In the genomic region with DNA sequence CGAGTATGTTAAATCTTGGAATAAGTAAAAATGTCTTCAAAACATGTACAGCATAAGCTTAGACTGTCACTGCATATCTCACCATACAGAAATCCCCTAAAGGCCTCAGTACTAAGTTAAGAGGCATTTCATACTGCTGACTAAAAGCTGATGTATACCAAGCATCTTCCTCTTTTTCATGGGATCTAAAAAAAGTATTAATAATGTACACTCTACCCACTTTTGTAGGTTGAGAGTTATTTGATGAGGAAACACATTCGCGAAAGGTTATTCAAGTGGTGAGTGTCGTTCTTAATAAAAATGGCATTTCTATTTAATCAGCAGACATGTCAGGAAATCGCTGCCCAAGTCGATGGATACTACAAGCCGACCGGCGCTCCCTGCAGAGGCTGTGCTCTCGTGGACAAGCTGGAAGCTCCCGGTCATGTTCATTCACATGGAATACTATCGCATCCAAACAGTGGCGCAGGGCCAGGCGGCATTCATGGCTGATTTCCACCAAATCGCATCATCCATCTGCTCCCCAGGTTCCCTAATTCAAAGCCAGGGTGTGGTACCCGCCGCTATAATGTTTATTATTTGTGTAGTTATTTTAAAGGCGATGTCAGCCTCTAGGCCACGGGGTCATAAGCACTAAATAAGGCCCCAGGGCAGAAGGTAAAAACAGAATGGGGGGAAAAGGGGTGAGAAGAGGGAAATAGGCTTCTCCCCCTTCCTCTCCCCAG, we compare ENCODE assay signal across 8 cellular contexts. TPM values are rescaled to one million over a fixed set of nuclear protein-coding genes. Genes with fewer than 3 reads are reported as not detected.
DNase-seq lines count a peak whose midpoint lies in the region; ATAC-seq and TF ChIP-seq lines count a peak whose summit lies in the region.

No MANE protein-coding gene starts in this region.

- peak overlapping the region; percentile 89 to 95 for H3K4me3 Mint-ChIP-seq in CD14-positive monocyte
- H3K4me3 Mint-ChIP-seq in osteocyte (ENCODE audit: unreplicated experiment), result peak overlapping the region; percentile 82

- intact Hi-C loops in CD14-positive monocyte (cut with micrococcal nuclease) (loop anchor here (5.0 to 10.0 kb wide), 4 partner anchors 96 to 421 kb away; a partner anchor contains a TSS), PC-9 (cut with micrococcal nuclease; ENCODE audit: unreplicated experiment) (loop anchor here (5.0 kb wide), 2 partner anchors 91 to 206 kb away; a partner anchor contains a TSS), ascending aorta (cut with DNase I) (loop anchor here (5.0 to 10.0 kb wide), 3 partner anchors 159 to 1556 kb away; a partner anchor contains a TSS), heart right ventricle (cut with DNase I) (loop anchor here in 1 of 10 donors (10.0 kb wide), 1 partner anchor 204 kb away; a partner anchor contains a TSS)

- no peaks in the 10 kb centered on the region for H3K27me3 Mint-ChIP-seq in CD14-positive monocyte (ENCODE audit: low read depth in 3 of 3)
- no peaks in the 10 kb centered on the region for H3K27me3 Mint-ChIP-seq in osteocyte (ENCODE audit: unreplicated experiment)

- H2AFZ ChIP-seq in PC-9, result peak overlapping the region; percentile 95

- peaks cover 26% of the 10 kb centered on the region for H3K4me1 ChIP-seq in PC-9 (replicated peaks; ENCODE audit: insufficient read depth)
- H3K4me1 ChIP-seq in ascending aorta, result peaks cover 0 to 4% of the 10 kb centered on the region in 2 donors
- H3K4me1 ChIP-seq in heart right ventricle, result peaks cover 4 to 46% (median 16%) of the 10 kb centered on the region in 9 donors

- TF ChIP-seq CTCF in CD14-positive monocyte (IDR thresholded peaks at IDR 0.05) (no peak), PC-9 (conservative IDR thresholded peaks at IDR 0.05) (no peak), ascending aorta (IDR thresholded peaks at IDR 0.05) (no peak), heart right ventricle (IDR thresholded peaks at IDR 0.05) (no peak), osteocyte (IDR thresholded peaks at IDR 0.05) (no peak)

- H3K27me3 ChIP-seq in PC-9 (ENCODE audit: insufficient read depth, low read depth) (no peaks in the 10 kb centered on the region), ascending aorta (no peaks in the 10 kb centered on the region), heart right ventricle (no peaks in the 10 kb centered on the region)

- H3K9me3 Mint-ChIP-seq in CD14-positive monocyte (no peaks in the 10 kb centered on the region), osteocyte (ENCODE audit: unreplicated experiment) (no peaks in the 10 kb centered on the region)

- H3K27ac ChIP-seq in PC-9 (no peak overlapping the region), ascending aorta (peak overlapping the region; percentile 80 to 86), heart right ventricle (peak overlapping the region in 9 of 10 donors; percentile 63 to 90 (median 79))

- H3K36me3 Mint-ChIP-seq in CD14-positive monocyte, result peaks cover 6 to 9% of the 10 kb centered on the region in 2 donors
- H3K36me3 Mint-ChIP-seq in osteocyte (ENCODE audit: unreplicated experiment), result peaks cover 4% of the 10 kb centered on the region

- H3K4me1 Mint-ChIP-seq in CD14-positive monocyte (peaks cover 39% of the 10 kb centered on the region), osteocyte (ENCODE audit: unreplicated experiment) (peaks cover 35% of the 10 kb centered on the region)

- no peaks in the 10 kb centered on the region; the same call in 1 of the 2 replicates for H3K9me2 ChIP-seq in PC-9 (ENCODE audit: insufficient read depth)

- H3K9me3 ChIP-seq in PC-9 (ENCODE audit: insufficient read depth, low read depth), result no peaks in the 10 kb centered on the region
- no peaks in the 10 kb centered on the region for H3K9me3 ChIP-seq in ascending aorta
- no peaks in the 10 kb centered on the region for H3K9me3 ChIP-seq in heart right ventricle

- H3K36me3 ChIP-seq in PC-9 (ENCODE audit: low read depth) (0 out of 2 replicates have a peak, but pooled peaks cover 8% of the 10 kb centered on the region), ascending aorta (no peaks in the 10 kb centered on the region), heart right ventricle (peaks cover 0 to 31% (median 0%) of the 10 kb centered on the region in 9 donors)

- peak overlapping the region; percentile 90 for H3K4me2 ChIP-seq in PC-9

- peaks cover 9% of the 10 kb centered on the region; the same call in 1 of the 2 replicates for H3F3A ChIP-seq in PC-9 (ENCODE audit: insufficient read depth, low read depth)

- TSS peak; percentile 58 for BruUV-seq in PC-9 (replicated peaks; lab: Mats Ljungman, UMichigan)

- POLR2A ChIA-PET in PC-9 (lab: Charles Lee; ENCODE audit: unreplicated experiment), result interaction anchor here (0.6 kb wide), 1 partner anchor 141 kb away, joined by 3 read pairs; no protein-coding TSS in a partner anchor

- no peaks in the 10 kb centered on the region for H4K20me1 ChIP-seq in PC-9 (ENCODE audit: insufficient read depth)

- CTCF ChIA-PET in PC-9 (lab: Charles Lee), result no interaction called here

- H3K79me2 ChIP-seq in PC-9 (ENCODE audit: low read depth), result peaks cover 35% of the 10 kb centered on the region

- no peak for DNase-seq in CD14-positive monocyte (ENCODE audit: low spot score)
- peak in 1 of 2 experiments; percentile 20 for DNase-seq in PC-9
- peak; percentile 9 to 78 for DNase-seq in ascending aorta (ENCODE audit: low spot score in 2 of 2)
- peak; percentile 51 to 64 for DNase-seq in heart right ventricle
- peak; percentile 86 for DNase-seq in osteocyte (ENCODE audit: extremely low spot score, unreplicated experiment)
- no peak for DNase-seq in NK-92 (lab: John Stamatoyannopoulos, UW; ENCODE audit: unreplicated experiment)

- 5 to 6% methylated on average over 19 of the region's 19 CpGs for WGBS in heart right ventricle, 2 donors

- H3K4me3 ChIP-seq in PC-9, result peak overlapping the region; percentile 61
- peak overlapping the region; percentile 89 to 97 for H3K4me3 ChIP-seq in ascending aorta
- H3K4me3 ChIP-seq in heart right ventricle, result peak overlapping the region; percentile 70 to 100 (median 97)

- peak; percentile 18 for ATAC-seq in GM19043 (IDR thresholded peaks at IDR 0.05; ENCODE audit: low read depth, unreplicated experiment)
- ATAC-seq in HG03521 (IDR thresholded peaks at IDR 0.05; ENCODE audit: unreplicated experiment), result peak; percentile 5
- ATAC-seq in heart right ventricle, result peak; percentile 32 to 68 (median 58)

- H3K27ac Mint-ChIP-seq in CD14-positive monocyte (peak overlapping the region; percentile 76 to 87 (median 82)), osteocyte (ENCODE audit: unreplicated experiment) (peak overlapping the region; percentile 83)

RNA-seq across cellular contexts. Expression of a gene that starts 0.7 kb away (rescaled TPM):
- polyA plus RNA-seq in CD14-positive monocyte (10 to 100 TPM in 1 of 2 donors, 1 to 10 TPM in 1; 7.4 to 16.5 TPM), heart right ventricle (1 to 10 TPM; 1.5 to 2.0 TPM)
- total RNA-seq in PC-9 (2021) (8.8 and 9.8 TPM in 2 replicates), ascending aorta (6.9 TPM), heart right ventricle (1 to 10 TPM; 5.1 to 9.7 (median 6.5) TPM), osteocyte (18.2 and 18.8 TPM in 2 replicates)

RNA-seq across cellular contexts. Expression of a gene that starts 0.8 kb away (rescaled TPM):
- polyA plus RNA-seq in CD14-positive monocyte, result 10 to 100 TPM; 17.7 to 39.2 TPM
- total RNA-seq in PC-9 (2021), result 56.7 and 74.7 TPM in 2 replicates
- total RNA-seq in ascending aorta, result 4.7 TPM
- total RNA-seq in heart right ventricle, result 10 to 100 TPM; 10.9 to 17.4 (median 14.4) TPM
- polyA plus RNA-seq in heart right ventricle, result 1 to 10 TPM; 1.5 to 2.2 TPM
- total RNA-seq in osteocyte, result 40.3 and 42.7 TPM in 2 replicates

Comparison
In these comparisons a context has a peak if more than half of its experiments do, and no peak if none do; other contexts are left out.
1. DNase-seq: peak in ascending aorta (2 of 2), heart right ventricle (2 of 2) and osteocyte (single experiment); none in CD14-positive monocyte (single experiment) and NK-92 (single experiment).
2. ATAC-seq: peak in every context shown above with its lines; median percentile 58 in heart right ventricle; 18 in GM19043; 5 in HG03521.
3. Peak in every context shown above with its lines, with median percentiles within 50 percentile points of each other: H3K4me3 ChIP-seq.